Comparison of ENCODE assay signal across 21 cellular contexts in genomic region chr10:4719671-4720070, GRCh38.
"Had no signal": no experiment of that assay in that cellular context is flagged by ENCODE, and none has a peak within 500 bp of the region (broad histone marks: within the 10 kb centered on the region; RNA-seq: fewer than 3 reads in every experiment).

No MANE protein-coding gene starts in this region.

- H3K27me3 ChIP-seq: MG63 had no signal

- DNase-seq: IMR-90, Karpas-422, KG1, NCI-H1092, NCI-H1105 treated with DMSO at 0.1 percent for 48 hours, NCI-H1417 treated with DMSO at 0.1 percent for 48 hours, NCI-H146, NCI-H1694 treated with DMSO at 0.1 percent for 48 hours, NCI-H1930, NCI-H2081 treated with DMSO at 0.1 percent for 48 hours, NCI-H2171, NCI-H226, NCI-H446, NCI-H510A, NCI-H524 treated with DMSO at 0.1 percent for 48 hours, NCI-H69, NCI-H774, SHP77 had no signal

- H3K4me3 ChIP-seq: MG63 had no signal

- H3K27ac ChIP-seq: RWPE1 had no signal

- ATAC-seq: HepG2 had no signal

- H3K36me3 ChIP-seq: MG63 had no signal
